ENCODE assay signal across 25 cellular contexts in genomic region chr11:100972046-100972445, GRCh38.
"Had no signal": no experiment of that assay in that cellular context is flagged by ENCODE, and none has a peak within 500 bp of the region (broad histone marks: within the 10 kb centered on the region; RNA-seq: fewer than 3 reads in every experiment).

No MANE protein-coding gene starts in this region.

- H3K9me3 ChIP-seq: colonic mucosa, mucosa of descending colon had no signal

- DNase-seq: colonic mucosa; cortex of kidney; effector CD8-positive, alpha-beta T cell; effector memory CD8-positive, alpha-beta T cell; endodermal cell; erythroblast; esophagus squamous epithelium; foreskin keratinocyte; heart left ventricle; hypothalamus; immature natural killer cell; left cardiac atrium; left lung; left ventricle myocardium superior; lower lobe of right lung; mesenchymal stem cell; mucosa of descending colon; naive B cell; naive thymus-derived CD8-positive, alpha-beta T cell had no signal

- ATAC-seq: effector memory CD8-positive, alpha-beta T cell; esophagus mucosa; foreskin keratinocyte; gastroesophageal sphincter; heart left ventricle; left cardiac atrium; left lung; left ventricle myocardium superior; lower lobe of right lung; mucosa of descending colon; naive thymus-derived CD8-positive, alpha-beta T cell had no signal

- H3K27me3 ChIP-seq: colonic mucosa, esophagus squamous epithelium, foreskin keratinocyte, gastroesophageal sphincter, heart left ventricle, hepatocyte, left lung had no signal

- H3K4me3 ChIP-seq: colonic mucosa, esophagus squamous epithelium, gastroesophageal sphincter, heart left ventricle, hepatocyte, left lung, lower lobe of right lung, mucosa of descending colon had no signal

- H3K4me1 ChIP-seq: colonic mucosa, esophagus squamous epithelium, foreskin keratinocyte, gastroesophageal sphincter, left lung, lower lobe of right lung had no signal

- H3K4me2 ChIP-seq: hepatocyte had no signal

- H2AFZ ChIP-seq: hepatocyte had no signal

- H3K27ac Mint-ChIP-seq: dendritic cell treated with granulocyte-macrophage colony-stimulating factor and Interleukin-4, amounts not matched to agents 40 ng/mL and 50 ng/mL, for 4 days; effector memory CD8-positive, alpha-beta T cell; endodermal cell; immature natural killer cell; mesothelial cell of epicardium; naive B cell; naive thymus-derived CD8-positive, alpha-beta T cell had no signal

- H3K27ac ChIP-seq: colonic mucosa, epithelial cell of prostate, esophagus squamous epithelium, foreskin keratinocyte, gastroesophageal sphincter, hepatocyte, left lung, lower lobe of right lung had no signal

- H3K36me3 ChIP-seq: colonic mucosa, left lung had no signal
